ENCODE assay signal across 8 cellular contexts in the genomic region with DNA sequence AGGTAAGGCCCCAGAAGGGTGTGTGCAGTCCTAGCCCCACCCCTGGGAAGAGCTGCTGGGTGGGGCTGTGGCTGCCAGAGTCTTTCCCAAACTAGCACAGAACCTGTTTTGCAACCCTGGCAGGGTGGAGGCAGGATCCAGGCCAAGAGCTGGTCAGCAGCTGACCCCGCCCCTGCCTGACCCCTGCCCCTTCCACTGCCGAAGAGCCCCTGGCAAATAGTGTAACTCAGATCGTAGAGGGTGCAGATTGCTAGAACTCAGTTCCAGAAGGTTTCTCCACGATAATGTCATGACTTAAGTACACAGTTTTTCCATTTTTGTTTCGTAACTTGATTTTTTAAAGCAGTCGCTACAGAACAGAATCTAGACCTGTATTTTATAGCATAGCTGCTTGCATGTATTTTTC. TPM values are rescaled to one million over a fixed set of nuclear protein-coding genes. Genes with fewer than 3 reads are reported as not detected.
A peak's percentile ranks its signal among the peaks of the same experiment; 100 is the strongest.
DNase-seq lines count a peak whose midpoint lies in the region; ATAC-seq and TF ChIP-seq lines count a peak whose summit lies in the region.

No MANE protein-coding gene starts in this region.

- H3K27ac Mint-ChIP-seq in mesothelial cell of epicardium, result peak overlapping the region; percentile 91

- peak overlapping the region; percentile 78 to 95 for H3K27ac ChIP-seq in coronary artery
- H3K27ac ChIP-seq in vagina, result peak overlapping the region; percentile 93

- no peaks in the 10 kb centered on the region for H3K27me3 ChIP-seq in vagina

- H3K36me3 Mint-ChIP-seq in mesothelial cell of epicardium, result peaks cover 8% of the 10 kb centered on the region

- H3K27me3 Mint-ChIP-seq in mesothelial cell of epicardium (ENCODE audit: low read depth), result no peaks in the 10 kb centered on the region

- peaks cover 57% of the 10 kb centered on the region for H3K4me1 Mint-ChIP-seq in mesothelial cell of epicardium

- peak overlapping the region; percentile 43 for H3K4me3 Mint-ChIP-seq in mesothelial cell of epicardium

- intact Hi-C loops in vagina (cut with DNase I), result loop anchor here (1.0 to 5.0 kb wide), 2 partner anchors 19 to 46 kb away; a partner anchor contains a TSS

- no peak for ATAC-seq in HG03520 (IDR thresholded peaks at IDR 0.05; ENCODE audit: unreplicated experiment)

- TF ChIP-seq POLR2A in vagina (IDR thresholded peaks at IDR 0.05), result no peak

- H3K9me3 Mint-ChIP-seq in mesothelial cell of epicardium, result no peaks in the 10 kb centered on the region

- peaks cover 0 to 31% of the 10 kb centered on the region in 2 donors for H3K36me3 ChIP-seq in vagina

- H3K4me3 ChIP-seq in AG10803 (ENCODE audit: low read length) (no peak overlapping the region; the same call in 1 of the 2 replicates), LNCaP clone FGC (ENCODE audit: low read depth, low read length) (peak overlapping the region; percentile 24), coronary artery (peak overlapping the region; percentile 65), vagina (peak overlapping the region; percentile 36 to 39)

- TF ChIP-seq CTCF in AG10803 (conservative IDR thresholded peaks at IDR 0.05; ENCODE audit: low read length) (no peak), LNCaP clone FGC (IDR thresholded peaks at IDR 0.05; ENCODE audit: control insufficient read depth, extremely low read depth, insufficient read depth) (no peak), coronary artery (IDR thresholded peaks at IDR 0.05) (no peak), mesothelial cell of epicardium (IDR thresholded peaks at IDR 0.05; ENCODE audit: unreplicated experiment) (no peak), vagina (IDR thresholded peaks at IDR 0.05) (no peak)

- no peaks in the 10 kb centered on the region for H3K9me3 ChIP-seq in vagina

- peaks cover 77% of the 10 kb centered on the region for H3K4me1 ChIP-seq in vagina

- DNase-seq in AG10803 (ENCODE audit: low read depth) (peak; percentile 51), LNCaP clone FGC (ENCODE audit: low read depth) (peak; percentile 76), coronary artery (ENCODE audit: low spot score) (peak; percentile 89), mesothelial cell of epicardium (ENCODE audit: low spot score in 2 of 2, unreplicated experiment in 2 of 2) (no peak), vagina (ENCODE audit: extremely low spot score in 2 of 2) (no peak), putamen (ENCODE audit: low spot score) (no peak), NCI-H526 treated with DMSO at 0.1 percent for 48 hours (lab: John Stamatoyannopoulos, UW) (no peak)

RNA-seq across cellular contexts. Expression of a gene that starts 26.7 kb away (rescaled TPM):
- total RNA-seq in mesothelial cell of epicardium (46.4 to 48.6 TPM (median 47.7 TPM) in 3 replicates), vagina (35.4 TPM)

Comparison
In these comparisons a context has a peak if more than half of its experiments do, and no peak if none do; other contexts are left out.
1. DNase-seq: peak in AG10803 (single experiment), LNCaP clone FGC (single experiment) and coronary artery (single experiment); none in mesothelial cell of epicardium (0 of 2), vagina (0 of 2), putamen (single experiment) and NCI-H526 treated with DMSO at 0.1 percent for 48 hours (single experiment).